1 cellular context compared by ENCODE assay signal in genomic region chr2:26088038-26088643, GRCh38.
TF ChIP-seq lines count a peak whose summit lies in the region.

No MANE protein-coding gene starts in this region.

TF ChIP-seq in WTC11, 78 proteins besides CTCF, POLR2A, EP300 and RAD21 (continued from another document):
- TF ChIP-seq STAT6 (CRISPR knock-in tag; conservative IDR thresholded peaks at IDR 0.05; ENCODE audit: low read depth) (no peak), MXD4 (CRISPR knock-in tag; IDR thresholded peaks at IDR 0.05; ENCODE audit: borderline replicate concordance) (no peak), ZSCAN18 (CRISPR knock-in tag; IDR thresholded peaks at IDR 0.05) (no peak), JAZF1 (CRISPR knock-in tag; IDR thresholded peaks at IDR 0.05) (no peak), OVOL2 (CRISPR knock-in tag; IDR thresholded peaks at IDR 0.05; ENCODE audit: borderline replicate concordance) (no peak), ATF3 (CRISPR knock-in tag; conservative IDR thresholded peaks at IDR 0.05) (no peak), RELA (CRISPR knock-in tag; IDR thresholded peaks at IDR 0.05; ENCODE audit: borderline replicate concordance) (no peak), AFF4 (CRISPR knock-in tag; IDR thresholded peaks at IDR 0.05; ENCODE audit: borderline replicate concordance) (no peak), ZNF671 (CRISPR knock-in tag; IDR thresholded peaks at IDR 0.05) (no peak), E2F1 (CRISPR knock-in tag; IDR thresholded peaks at IDR 0.05) (no peak), ETV6 (CRISPR knock-in tag; IDR thresholded peaks at IDR 0.05) (no peak)
